3 cellular contexts compared by ENCODE assay signal in the genomic region with DNA sequence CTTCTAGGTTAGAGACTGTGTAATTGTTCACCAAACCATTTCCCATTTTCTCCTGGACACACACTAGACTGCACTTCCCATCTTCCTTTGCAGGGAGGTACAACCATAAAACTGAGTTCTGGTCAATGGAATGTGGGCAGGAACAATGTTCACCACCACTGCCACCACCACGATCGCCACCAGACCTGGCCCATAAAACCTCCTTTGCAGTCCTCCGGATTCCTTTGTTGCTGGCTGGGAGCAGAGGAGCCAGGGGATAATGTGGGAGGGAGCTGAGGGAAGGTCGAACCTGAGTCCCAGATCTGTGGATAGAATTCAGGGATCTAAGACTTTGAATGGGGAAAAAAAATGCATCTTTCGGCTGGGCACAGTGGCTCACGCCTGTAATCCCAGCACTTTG.
TF ChIP-seq lines count a peak whose summit lies in the region.

No MANE protein-coding gene starts in this region.

TF ChIP-seq in GM23338, 12 proteins besides CTCF, POLR2A, EP300 and RAD21 (continues in another document):
- TF ChIP-seq NANOG (IDR thresholded peaks at IDR 0.05; ENCODE audit: borderline replicate concordance) (no peak), POLR2AphosphoS5 (IDR thresholded peaks at IDR 0.05; ENCODE audit: low read depth) (no peak), JUNB (IDR thresholded peaks at IDR 0.05; ENCODE audit: unreplicated experiment) (no peak), STAT1 (IDR thresholded peaks at IDR 0.05; ENCODE audit: unreplicated experiment) (no peak), CREB1 (CRISPR knock-in tag; IDR thresholded peaks at IDR 0.05; ENCODE audit: low read depth) (no peak)
- TF ChIP-seq, protein P1, sequence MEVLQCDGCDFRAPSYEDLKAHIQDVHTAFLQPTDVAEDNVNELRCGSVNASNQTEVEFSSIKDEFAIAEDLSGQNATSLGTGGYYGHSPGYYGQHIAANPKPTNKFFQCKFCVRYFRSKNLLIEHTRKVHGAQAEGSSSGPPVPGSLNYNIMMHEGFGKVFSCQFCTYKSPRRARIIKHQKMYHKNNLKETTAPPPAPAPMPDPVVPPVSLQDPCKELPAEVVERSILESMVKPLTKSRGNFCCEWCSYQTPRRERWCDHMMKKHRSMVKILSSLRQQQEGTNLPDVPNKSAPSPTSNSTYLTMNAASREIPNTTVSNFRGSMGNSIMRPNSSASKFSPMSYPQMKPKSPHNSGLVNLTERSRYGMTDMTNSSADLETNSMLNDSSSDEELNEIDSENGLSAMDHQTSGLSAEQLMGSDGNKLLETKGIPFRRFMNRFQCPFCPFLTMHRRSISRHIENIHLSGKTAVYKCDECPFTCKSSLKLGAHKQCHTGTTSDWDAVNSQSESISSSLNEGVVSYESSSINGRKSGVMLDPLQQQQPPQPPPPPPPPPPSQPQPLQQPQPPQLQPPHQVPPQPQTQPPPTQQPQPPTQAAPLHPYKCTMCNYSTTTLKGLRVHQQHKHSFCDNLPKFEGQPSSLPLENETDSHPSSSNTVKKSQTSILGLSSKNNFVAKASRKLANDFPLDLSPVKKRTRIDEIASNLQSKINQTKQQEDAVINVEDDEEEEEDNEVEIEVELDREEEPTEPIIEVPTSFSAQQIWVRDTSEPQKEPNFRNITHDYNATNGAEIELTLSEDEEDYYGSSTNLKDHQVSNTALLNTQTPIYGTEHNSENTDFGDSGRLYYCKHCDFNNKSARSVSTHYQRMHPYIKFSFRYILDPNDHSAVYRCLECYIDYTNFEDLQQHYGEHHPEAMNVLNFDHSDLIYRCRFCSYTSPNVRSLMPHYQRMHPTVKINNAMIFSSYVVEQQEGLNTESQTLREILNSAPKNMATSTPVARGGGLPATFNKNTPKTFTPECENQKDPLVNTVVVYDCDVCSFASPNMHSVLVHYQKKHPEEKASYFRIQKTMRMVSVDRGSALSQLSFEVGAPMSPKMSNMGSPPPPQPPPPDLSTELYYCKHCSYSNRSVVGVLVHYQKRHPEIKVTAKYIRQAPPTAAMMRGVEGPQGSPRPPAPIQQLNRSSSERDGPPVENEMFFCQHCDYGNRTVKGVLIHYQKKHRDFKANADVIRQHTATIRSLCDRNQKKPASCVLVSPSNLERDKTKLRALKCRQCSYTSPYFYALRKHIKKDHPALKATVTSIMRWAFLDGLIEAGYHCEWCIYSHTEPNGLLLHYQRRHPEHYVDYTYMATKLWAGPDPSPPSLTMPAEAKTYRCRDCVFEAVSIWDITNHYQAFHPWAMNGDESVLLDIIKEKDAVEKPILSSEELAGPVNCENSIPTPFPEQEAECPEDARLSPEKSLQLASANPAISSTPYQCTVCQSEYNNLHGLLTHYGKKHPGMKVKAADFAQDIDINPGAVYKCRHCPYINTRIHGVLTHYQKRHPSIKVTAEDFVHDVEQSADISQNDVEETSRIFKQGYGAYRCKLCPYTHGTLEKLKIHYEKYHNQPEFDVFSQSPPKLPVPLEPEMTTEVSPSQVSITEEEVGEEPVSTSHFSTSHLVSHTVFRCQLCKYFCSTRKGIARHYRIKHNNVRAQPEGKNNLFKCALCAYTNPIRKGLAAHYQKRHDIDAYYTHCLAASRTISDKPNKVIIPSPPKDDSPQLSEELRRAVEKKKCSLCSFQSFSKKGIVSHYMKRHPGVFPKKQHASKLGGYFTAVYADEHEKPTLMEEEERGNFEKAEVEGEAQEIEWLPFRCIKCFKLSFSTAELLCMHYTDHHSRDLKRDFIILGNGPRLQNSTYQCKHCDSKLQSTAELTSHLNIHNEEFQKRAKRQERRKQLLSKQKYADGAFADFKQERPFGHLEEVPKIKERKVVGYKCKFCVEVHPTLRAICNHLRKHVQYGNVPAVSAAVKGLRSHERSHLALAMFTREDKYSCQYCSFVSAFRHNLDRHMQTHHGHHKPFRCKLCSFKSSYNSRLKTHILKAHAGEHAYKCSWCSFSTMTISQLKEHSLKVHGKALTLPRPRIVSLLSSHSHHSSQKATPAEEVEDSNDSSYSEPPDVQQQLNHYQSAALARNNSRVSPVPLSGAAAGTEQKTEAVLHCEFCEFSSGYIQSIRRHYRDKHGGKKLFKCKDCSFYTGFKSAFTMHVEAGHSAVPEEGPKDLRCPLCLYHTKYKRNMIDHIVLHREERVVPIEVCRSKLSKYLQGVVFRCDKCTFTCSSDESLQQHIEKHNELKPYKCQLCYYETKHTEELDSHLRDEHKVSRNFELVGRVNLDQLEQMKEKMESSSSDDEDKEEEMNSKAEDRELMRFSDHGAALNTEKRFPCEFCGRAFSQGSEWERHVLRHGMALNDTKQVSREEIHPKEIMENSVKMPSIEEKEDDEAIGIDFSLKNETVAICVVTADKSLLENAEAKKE (CRISPR knock-in tag; IDR thresholded peaks at IDR 0.05) = no peak

TF ChIP-seq in IMR-90, 13 proteins besides CTCF, POLR2A, EP300 and RAD21:
- TF ChIP-seq MAFK (IDR thresholded peaks at IDR 0.05; ENCODE audit: low read depth, low read length) = no peak

TF ChIP-seq in H1, 55 proteins besides CTCF, POLR2A, EP300 and RAD21:
- TF ChIP-seq GABPA (IDR thresholded peaks at IDR 0.05; ENCODE audit: borderline replicate concordance, insufficient read depth, low read length) (no peak), ZNF274 (IDR thresholded peaks at IDR 0.05; ENCODE audit: borderline replicate concordance, extremely low read depth, low read length) (no peak), HDAC2 (IDR thresholded peaks at IDR 0.05; ENCODE audit: borderline replicate concordance in 1 of 2, low read depth in 2 of 2, low read length in 2 of 2) (no peak), SAP30 (IDR thresholded peaks at IDR 0.05; ENCODE audit: insufficient read depth, insufficient replicate concordance, low read length) (no peak), SP2 (IDR thresholded peaks at IDR 0.05; ENCODE audit: low read length) (no peak), RNF2 (IDR thresholded peaks at IDR 0.05; ENCODE audit: borderline replicate concordance, low read depth, low read length, missing control alignments, poor library complexity, severe bottlenecking) (no peak), RBBP5 (IDR thresholded peaks at IDR 0.05; ENCODE audit: borderline replicate concordance, low read depth, low read length) (no peak), JUN (IDR thresholded peaks at IDR 0.05; ENCODE audit: low read depth, low read length) (no peak), SRF (IDR thresholded peaks at IDR 0.05; ENCODE audit: low read depth, low read length) (no peak)
- TF ChIP-seq, protein P2, sequence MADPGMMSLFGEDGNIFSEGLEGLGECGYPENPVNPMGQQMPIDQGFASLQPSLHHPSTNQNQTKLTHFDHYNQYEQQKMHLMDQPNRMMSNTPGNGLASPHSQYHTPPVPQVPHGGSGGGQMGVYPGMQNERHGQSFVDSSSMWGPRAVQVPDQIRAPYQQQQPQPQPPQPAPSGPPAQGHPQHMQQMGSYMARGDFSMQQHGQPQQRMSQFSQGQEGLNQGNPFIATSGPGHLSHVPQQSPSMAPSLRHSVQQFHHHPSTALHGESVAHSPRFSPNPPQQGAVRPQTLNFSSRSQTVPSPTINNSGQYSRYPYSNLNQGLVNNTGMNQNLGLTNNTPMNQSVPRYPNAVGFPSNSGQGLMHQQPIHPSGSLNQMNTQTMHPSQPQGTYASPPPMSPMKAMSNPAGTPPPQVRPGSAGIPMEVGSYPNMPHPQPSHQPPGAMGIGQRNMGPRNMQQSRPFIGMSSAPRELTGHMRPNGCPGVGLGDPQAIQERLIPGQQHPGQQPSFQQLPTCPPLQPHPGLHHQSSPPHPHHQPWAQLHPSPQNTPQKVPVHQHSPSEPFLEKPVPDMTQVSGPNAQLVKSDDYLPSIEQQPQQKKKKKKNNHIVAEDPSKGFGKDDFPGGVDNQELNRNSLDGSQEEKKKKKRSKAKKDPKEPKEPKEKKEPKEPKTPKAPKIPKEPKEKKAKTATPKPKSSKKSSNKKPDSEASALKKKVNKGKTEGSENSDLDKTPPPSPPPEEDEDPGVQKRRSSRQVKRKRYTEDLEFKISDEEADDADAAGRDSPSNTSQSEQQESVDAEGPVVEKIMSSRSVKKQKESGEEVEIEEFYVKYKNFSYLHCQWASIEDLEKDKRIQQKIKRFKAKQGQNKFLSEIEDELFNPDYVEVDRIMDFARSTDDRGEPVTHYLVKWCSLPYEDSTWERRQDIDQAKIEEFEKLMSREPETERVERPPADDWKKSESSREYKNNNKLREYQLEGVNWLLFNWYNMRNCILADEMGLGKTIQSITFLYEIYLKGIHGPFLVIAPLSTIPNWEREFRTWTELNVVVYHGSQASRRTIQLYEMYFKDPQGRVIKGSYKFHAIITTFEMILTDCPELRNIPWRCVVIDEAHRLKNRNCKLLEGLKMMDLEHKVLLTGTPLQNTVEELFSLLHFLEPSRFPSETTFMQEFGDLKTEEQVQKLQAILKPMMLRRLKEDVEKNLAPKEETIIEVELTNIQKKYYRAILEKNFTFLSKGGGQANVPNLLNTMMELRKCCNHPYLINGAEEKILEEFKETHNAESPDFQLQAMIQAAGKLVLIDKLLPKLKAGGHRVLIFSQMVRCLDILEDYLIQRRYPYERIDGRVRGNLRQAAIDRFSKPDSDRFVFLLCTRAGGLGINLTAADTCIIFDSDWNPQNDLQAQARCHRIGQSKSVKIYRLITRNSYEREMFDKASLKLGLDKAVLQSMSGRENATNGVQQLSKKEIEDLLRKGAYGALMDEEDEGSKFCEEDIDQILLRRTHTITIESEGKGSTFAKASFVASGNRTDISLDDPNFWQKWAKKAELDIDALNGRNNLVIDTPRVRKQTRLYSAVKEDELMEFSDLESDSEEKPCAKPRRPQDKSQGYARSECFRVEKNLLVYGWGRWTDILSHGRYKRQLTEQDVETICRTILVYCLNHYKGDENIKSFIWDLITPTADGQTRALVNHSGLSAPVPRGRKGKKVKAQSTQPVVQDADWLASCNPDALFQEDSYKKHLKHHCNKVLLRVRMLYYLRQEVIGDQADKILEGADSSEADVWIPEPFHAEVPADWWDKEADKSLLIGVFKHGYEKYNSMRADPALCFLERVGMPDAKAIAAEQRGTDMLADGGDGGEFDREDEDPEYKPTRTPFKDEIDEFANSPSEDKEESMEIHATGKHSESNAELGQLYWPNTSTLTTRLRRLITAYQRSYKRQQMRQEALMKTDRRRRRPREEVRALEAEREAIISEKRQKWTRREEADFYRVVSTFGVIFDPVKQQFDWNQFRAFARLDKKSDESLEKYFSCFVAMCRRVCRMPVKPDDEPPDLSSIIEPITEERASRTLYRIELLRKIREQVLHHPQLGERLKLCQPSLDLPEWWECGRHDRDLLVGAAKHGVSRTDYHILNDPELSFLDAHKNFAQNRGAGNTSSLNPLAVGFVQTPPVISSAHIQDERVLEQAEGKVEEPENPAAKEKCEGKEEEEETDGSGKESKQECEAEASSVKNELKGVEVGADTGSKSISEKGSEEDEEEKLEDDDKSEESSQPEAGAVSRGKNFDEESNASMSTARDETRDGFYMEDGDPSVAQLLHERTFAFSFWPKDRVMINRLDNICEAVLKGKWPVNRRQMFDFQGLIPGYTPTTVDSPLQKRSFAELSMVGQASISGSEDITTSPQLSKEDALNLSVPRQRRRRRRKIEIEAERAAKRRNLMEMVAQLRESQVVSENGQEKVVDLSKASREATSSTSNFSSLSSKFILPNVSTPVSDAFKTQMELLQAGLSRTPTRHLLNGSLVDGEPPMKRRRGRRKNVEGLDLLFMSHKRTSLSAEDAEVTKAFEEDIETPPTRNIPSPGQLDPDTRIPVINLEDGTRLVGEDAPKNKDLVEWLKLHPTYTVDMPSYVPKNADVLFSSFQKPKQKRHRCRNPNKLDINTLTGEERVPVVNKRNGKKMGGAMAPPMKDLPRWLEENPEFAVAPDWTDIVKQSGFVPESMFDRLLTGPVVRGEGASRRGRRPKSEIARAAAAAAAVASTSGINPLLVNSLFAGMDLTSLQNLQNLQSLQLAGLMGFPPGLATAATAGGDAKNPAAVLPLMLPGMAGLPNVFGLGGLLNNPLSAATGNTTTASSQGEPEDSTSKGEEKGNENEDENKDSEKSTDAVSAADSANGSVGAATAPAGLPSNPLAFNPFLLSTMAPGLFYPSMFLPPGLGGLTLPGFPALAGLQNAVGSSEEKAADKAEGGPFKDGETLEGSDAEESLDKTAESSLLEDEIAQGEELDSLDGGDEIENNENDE (IDR thresholded peaks at IDR 0.05; ENCODE audit: insufficient replicate concordance, low read length) = no peak
- TF ChIP-seq, protein P3, sequence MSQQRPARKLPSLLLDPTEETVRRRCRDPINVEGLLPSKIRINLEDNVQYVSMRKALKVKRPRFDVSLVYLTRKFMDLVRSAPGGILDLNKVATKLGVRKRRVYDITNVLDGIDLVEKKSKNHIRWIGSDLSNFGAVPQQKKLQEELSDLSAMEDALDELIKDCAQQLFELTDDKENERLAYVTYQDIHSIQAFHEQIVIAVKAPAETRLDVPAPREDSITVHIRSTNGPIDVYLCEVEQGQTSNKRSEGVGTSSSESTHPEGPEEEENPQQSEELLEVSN (IDR thresholded peaks at IDR 0.05) = no peak
- TF ChIP-seq, protein P4, sequence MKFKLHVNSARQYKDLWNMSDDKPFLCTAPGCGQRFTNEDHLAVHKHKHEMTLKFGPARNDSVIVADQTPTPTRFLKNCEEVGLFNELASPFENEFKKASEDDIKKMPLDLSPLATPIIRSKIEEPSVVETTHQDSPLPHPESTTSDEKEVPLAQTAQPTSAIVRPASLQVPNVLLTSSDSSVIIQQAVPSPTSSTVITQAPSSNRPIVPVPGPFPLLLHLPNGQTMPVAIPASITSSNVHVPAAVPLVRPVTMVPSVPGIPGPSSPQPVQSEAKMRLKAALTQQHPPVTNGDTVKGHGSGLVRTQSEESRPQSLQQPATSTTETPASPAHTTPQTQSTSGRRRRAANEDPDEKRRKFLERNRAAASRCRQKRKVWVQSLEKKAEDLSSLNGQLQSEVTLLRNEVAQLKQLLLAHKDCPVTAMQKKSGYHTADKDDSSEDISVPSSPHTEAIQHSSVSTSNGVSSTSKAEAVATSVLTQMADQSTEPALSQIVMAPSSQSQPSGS (IDR thresholded peaks at IDR 0.05; ENCODE audit: low read length) = no peak
- TF ChIP-seq, protein P5, sequence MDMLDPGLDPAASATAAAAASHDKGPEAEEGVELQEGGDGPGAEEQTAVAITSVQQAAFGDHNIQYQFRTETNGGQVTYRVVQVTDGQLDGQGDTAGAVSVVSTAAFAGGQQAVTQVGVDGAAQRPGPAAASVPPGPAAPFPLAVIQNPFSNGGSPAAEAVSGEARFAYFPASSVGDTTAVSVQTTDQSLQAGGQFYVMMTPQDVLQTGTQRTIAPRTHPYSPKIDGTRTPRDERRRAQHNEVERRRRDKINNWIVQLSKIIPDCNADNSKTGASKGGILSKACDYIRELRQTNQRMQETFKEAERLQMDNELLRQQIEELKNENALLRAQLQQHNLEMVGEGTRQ (IDR thresholded peaks at IDR 0.05; ENCODE audit: low read length) = no peak
